Comparison of ENCODE assay signal across 9 cellular contexts in genomic region chr1:236103646-236104218, GRCh38. TPM values are rescaled to one million over a fixed set of nuclear protein-coding genes. Genes with fewer than 3 reads are reported as not detected.
A peak's percentile ranks its signal among the peaks of the same experiment; 100 is the strongest.
DNase-seq lines count a peak whose midpoint lies in the region; ATAC-seq and TF ChIP-seq lines count a peak whose summit lies in the region.
"Had no signal": no experiment of that assay in that cellular context is flagged by ENCODE, and none has a peak within 500 bp of the region (broad histone marks: within the 10 kb centered on the region; RNA-seq: fewer than 3 reads in every experiment).

No MANE protein-coding gene starts in this region.

- no peaks in the 10 kb centered on the region for H3K36me3 Mint-ChIP-seq in nephron (ENCODE audit: low read depth)

- peak; percentile 44 for ATAC-seq in HG03159 (IDR thresholded peaks at IDR 0.05; ENCODE audit: unreplicated experiment)
- peak; percentile 51 for ATAC-seq in esophagus mucosa

- TF ChIP-seq POLR2A in testis (IDR thresholded peaks at IDR 0.05): no peak

- H3K4me1 ChIP-seq in NT2/D1 (ENCODE audit: insufficient read depth, insufficient read length) (peaks cover 2% of the 10 kb centered on the region), testis (peaks cover 5% of the 10 kb centered on the region)

- H3K27ac ChIP-seq in testis: no peak overlapping the region
- H3K27ac ChIP-seq: epithelial cell of prostate had no signal

- H3K27me3 ChIP-seq in NT2/D1 (ENCODE audit: insufficient read depth, insufficient read length) (no peaks in the 10 kb centered on the region), testis (no peaks in the 10 kb centered on the region)

- H3K4me3 ChIP-seq in NT2/D1 (ENCODE audit: insufficient read length, low read depth) (no peak overlapping the region), testis (no peak overlapping the region)

- no peaks in the 10 kb centered on the region for H3K36me3 ChIP-seq in NT2/D1 (ENCODE audit: insufficient read depth, insufficient read length, low read length)
- H3K36me3 ChIP-seq in testis (ENCODE audit: low read depth, missing control alignments): no peaks in the 10 kb centered on the region

- H3K9me3 Mint-ChIP-seq in nephron: no peaks in the 10 kb centered on the region

- H3K4me3 Mint-ChIP-seq in nephron: no peak overlapping the region

- intact Hi-C loops in testis (cut with DNase I; ENCODE audit: low total_unique reads): no loop called here

- TF ChIP-seq CTCF in nephron (IDR thresholded peaks at IDR 0.05; ENCODE audit: unreplicated experiment in 3 of 3) (peak; percentile 74 to 92 (median 79)), testis (IDR thresholded peaks at IDR 0.05) (peak; percentile 72 to 83 (median 79))

- no peak overlapping the region for H3K9ac ChIP-seq in NT2/D1 (ENCODE audit: insufficient read length, low read depth)

- H3K27me3 Mint-ChIP-seq in nephron (ENCODE audit: low read depth): peaks cover 8% of the 10 kb centered on the region

- 11 to 15% methylated on average over 13 of the region's 13 CpGs for WGBS in testis, 2 donors

- H3K9me3 ChIP-seq in NT2/D1 (ENCODE audit: insufficient read depth, low read length): no peaks in the 10 kb centered on the region
- no peaks in the 10 kb centered on the region for H3K9me3 ChIP-seq in testis

- peaks cover 3% of the 10 kb centered on the region for H3K4me1 Mint-ChIP-seq in nephron

- H3K27ac Mint-ChIP-seq in nephron: no peak overlapping the region

- DNase-seq in EL: peak; percentile 57
- peak; percentile 47 for DNase-seq in NT2/D1 (ENCODE audit: low read depth, low spot score)
- DNase-seq in activated T-cell treated with anti-CD3 and anti-CD28 coated beads for 24 hours (ENCODE audit: low read depth): peak; percentile 50
- DNase-seq in testis: peak; percentile 80
- no peak for DNase-seq in GOT3 (lab: John Stamatoyannopoulos, UW)

RNA-seq across cellular contexts. Expression of gene GPR137B, which starts 38.6 kb away (rescaled TPM):
- total RNA-seq in esophagus mucosa: 3.8 TPM
- 10 to 100 TPM; 13.3 to 18.3 TPM for total RNA-seq in testis
- polyA plus RNA-seq in testis (ENCODE audit: insufficient read depth, low read depth, low replicate concordance): 8.4 TPM

RNA-seq across cellular contexts. Expression of gene NID1, which starts 38.8 kb away (rescaled TPM):
- total RNA-seq in esophagus mucosa (5.3 TPM), testis (10 to 100 TPM; 18.8 to 36.1 TPM)
- 21.0 TPM for polyA plus RNA-seq in testis (ENCODE audit: insufficient read depth, low read depth, low replicate concordance)
